In the genomic region with DNA sequence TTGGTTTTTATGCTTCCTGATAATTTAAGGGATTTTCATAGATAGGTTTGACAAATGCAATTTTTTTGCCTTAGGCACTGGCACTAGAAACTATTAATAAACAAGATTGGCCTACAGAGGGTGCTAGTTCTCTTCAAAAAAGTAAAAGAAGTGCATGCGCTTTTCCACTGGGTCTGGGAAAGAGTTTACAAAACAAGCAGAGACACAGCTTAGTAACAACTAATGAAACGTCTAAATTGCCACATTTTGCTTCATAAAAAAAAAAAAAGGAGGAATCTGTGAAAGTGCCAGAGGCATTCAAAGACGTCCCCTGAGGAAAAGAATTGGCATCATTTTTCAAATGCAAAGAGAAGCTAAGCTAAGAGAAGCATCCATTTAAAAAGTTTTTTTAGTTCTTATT, we compare ENCODE assay signal across 8 cellular contexts. TPM values are rescaled to one million over a fixed set of nuclear protein-coding genes. Genes with fewer than 3 reads are reported as not detected.
DNase-seq lines count a peak whose midpoint lies in the region; ATAC-seq and TF ChIP-seq lines count a peak whose summit lies in the region.

No MANE protein-coding gene starts in this region.

- ATAC-seq in GM21529 (IDR thresholded peaks at IDR 0.05; ENCODE audit: unreplicated experiment) (peak; percentile 26), SK-N-SH treated with all-trans-retinoic acid at 6 μM for 48 hours (peak; percentile 96), HG02981 (IDR thresholded peaks at IDR 0.05; ENCODE audit: unreplicated experiment) (no peak)

- no peak overlapping the region for H3K27ac ChIP-seq in epithelial cell of prostate

- DNase-seq in DMS 273 treated with DMSO at 0.1 percent for 48 hours (lab: John Stamatoyannopoulos, UW) = peak; percentile 8
- DNase-seq in NCI-H1417 (lab: John Stamatoyannopoulos, UW) = peak; percentile 40 to 86 (median 69)
- peak; percentile 40 for DNase-seq in epithelial cell of prostate (ENCODE audit: low read depth, low spot score)
- DNase-seq in myocyte (ENCODE audit: low read depth) = peak; percentile 83
- DNase-seq in T1000 (lab: John Stamatoyannopoulos, UW) = no peak

TF ChIP-seq in SK-N-SH treated with all-trans-retinoic acid at 6 μM for 48 hours, 23 proteins besides CTCF, POLR2A, EP300 and RAD21:
- no peak for TF ChIP-seq BACH2 (CRISPR knock-in tag; IDR thresholded peaks at IDR 0.05; ENCODE audit: borderline replicate concordance)
- no peak for TF ChIP-seq CSRNP3 (CRISPR knock-in tag; IDR thresholded peaks at IDR 0.05)
- no peak for TF ChIP-seq ISL1 (CRISPR knock-in tag; IDR thresholded peaks at IDR 0.05)
- no peak for TF ChIP-seq SNAI2 (CRISPR knock-in tag; IDR thresholded peaks at IDR 0.05)
- no peak for TF ChIP-seq ESRRG (CRISPR knock-in tag; IDR thresholded peaks at IDR 0.05)
- TF ChIP-seq ARNTL (CRISPR knock-in tag; IDR thresholded peaks at IDR 0.05; ENCODE audit: borderline replicate concordance, low read depth) = no peak
- TF ChIP-seq ZNF565 (CRISPR knock-in tag; conservative IDR thresholded peaks at IDR 0.05; ENCODE audit: low read depth) = no peak
- no peak for TF ChIP-seq PATZ1 (CRISPR knock-in tag; IDR thresholded peaks at IDR 0.05; ENCODE audit: borderline replicate concordance)
- TF ChIP-seq ZNF8 (CRISPR knock-in tag; IDR thresholded peaks at IDR 0.05) = no peak
- TF ChIP-seq OSR1 (CRISPR knock-in tag; IDR thresholded peaks at IDR 0.05) = no peak
- TF ChIP-seq GLIS3 (CRISPR knock-in tag; IDR thresholded peaks at IDR 0.05) = no peak
- TF ChIP-seq TOX (CRISPR knock-in tag; IDR thresholded peaks at IDR 0.05; ENCODE audit: borderline replicate concordance) = no peak
- TF ChIP-seq CSDC2 (CRISPR knock-in tag; IDR thresholded peaks at IDR 0.05) = no peak
- TF ChIP-seq RARB (CRISPR knock-in tag; IDR thresholded peaks at IDR 0.05) = no peak
- TF ChIP-seq CREB5 (CRISPR knock-in tag; IDR thresholded peaks at IDR 0.05; ENCODE audit: low read depth) = no peak
- TF ChIP-seq ZC3H10 (CRISPR knock-in tag; IDR thresholded peaks at IDR 0.05) = no peak
- TF ChIP-seq, protein P1, sequence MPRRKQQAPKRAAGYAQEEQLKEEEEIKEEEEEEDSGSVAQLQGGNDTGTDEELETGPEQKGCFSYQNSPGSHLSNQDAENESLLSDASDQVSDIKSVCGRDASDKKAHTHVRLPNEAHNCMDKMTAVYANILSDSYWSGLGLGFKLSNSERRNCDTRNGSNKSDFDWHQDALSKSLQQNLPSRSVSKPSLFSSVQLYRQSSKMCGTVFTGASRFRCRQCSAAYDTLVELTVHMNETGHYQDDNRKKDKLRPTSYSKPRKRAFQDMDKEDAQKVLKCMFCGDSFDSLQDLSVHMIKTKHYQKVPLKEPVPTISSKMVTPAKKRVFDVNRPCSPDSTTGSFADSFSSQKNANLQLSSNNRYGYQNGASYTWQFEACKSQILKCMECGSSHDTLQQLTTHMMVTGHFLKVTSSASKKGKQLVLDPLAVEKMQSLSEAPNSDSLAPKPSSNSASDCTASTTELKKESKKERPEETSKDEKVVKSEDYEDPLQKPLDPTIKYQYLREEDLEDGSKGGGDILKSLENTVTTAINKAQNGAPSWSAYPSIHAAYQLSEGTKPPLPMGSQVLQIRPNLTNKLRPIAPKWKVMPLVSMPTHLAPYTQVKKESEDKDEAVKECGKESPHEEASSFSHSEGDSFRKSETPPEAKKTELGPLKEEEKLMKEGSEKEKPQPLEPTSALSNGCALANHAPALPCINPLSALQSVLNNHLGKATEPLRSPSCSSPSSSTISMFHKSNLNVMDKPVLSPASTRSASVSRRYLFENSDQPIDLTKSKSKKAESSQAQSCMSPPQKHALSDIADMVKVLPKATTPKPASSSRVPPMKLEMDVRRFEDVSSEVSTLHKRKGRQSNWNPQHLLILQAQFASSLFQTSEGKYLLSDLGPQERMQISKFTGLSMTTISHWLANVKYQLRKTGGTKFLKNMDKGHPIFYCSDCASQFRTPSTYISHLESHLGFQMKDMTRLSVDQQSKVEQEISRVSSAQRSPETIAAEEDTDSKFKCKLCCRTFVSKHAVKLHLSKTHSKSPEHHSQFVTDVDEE (CRISPR knock-in tag; IDR thresholded peaks at IDR 0.05) = no peak
- no peak for TF ChIP-seq ZNF70 (CRISPR knock-in tag; IDR thresholded peaks at IDR 0.05)
- TF ChIP-seq, protein P2, sequence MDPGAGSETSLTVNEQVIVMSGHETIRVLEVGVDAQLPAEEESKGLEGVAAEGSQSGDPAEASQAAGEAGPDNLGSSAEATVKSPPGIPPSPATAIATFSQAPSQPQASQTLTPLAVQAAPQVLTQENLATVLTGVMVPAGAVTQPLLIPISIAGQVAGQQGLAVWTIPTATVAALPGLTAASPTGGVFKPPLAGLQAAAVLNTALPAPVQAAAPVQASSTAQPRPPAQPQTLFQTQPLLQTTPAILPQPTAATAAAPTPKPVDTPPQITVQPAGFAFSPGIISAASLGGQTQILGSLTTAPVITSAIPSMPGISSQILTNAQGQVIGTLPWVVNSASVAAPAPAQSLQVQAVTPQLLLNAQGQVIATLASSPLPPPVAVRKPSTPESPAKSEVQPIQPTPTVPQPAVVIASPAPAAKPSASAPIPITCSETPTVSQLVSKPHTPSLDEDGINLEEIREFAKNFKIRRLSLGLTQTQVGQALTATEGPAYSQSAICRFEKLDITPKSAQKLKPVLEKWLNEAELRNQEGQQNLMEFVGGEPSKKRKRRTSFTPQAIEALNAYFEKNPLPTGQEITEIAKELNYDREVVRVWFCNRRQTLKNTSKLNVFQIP (CRISPR knock-in tag; IDR thresholded peaks at IDR 0.05; ENCODE audit: borderline replicate concordance, low read depth) = no peak

RNA-seq across cellular contexts. Expression of gene EEA1, which starts 58.3 kb away (rescaled TPM):
- 24.9 and 25.5 TPM in 2 replicates for total RNA-seq in myocyte
- 5.2 TPM for polyA plus RNA-seq in myocyte (2012)
